1 cellular context compared by ENCODE assay signal in genomic region chr20:62805711-62806382, GRCh38.
TF ChIP-seq lines count a peak whose summit lies in the region.

No MANE protein-coding gene starts in this region.

TF ChIP-seq in H1, 55 proteins besides CTCF, POLR2A, EP300 and RAD21:
- TF ChIP-seq SP1 (IDR thresholded peaks at IDR 0.05; ENCODE audit: low read depth, low read length): no peak
- peak; percentile 2 for TF ChIP-seq KDM4A (IDR thresholded peaks at IDR 0.05; ENCODE audit: low read depth, low read length, severe bottlenecking)
- peak; percentile 26 for TF ChIP-seq EZH2 (IDR thresholded peaks at IDR 0.05; ENCODE audit: low read depth, low read length, severe bottlenecking)
